16 cellular contexts compared by ENCODE assay signal in the genomic region with DNA sequence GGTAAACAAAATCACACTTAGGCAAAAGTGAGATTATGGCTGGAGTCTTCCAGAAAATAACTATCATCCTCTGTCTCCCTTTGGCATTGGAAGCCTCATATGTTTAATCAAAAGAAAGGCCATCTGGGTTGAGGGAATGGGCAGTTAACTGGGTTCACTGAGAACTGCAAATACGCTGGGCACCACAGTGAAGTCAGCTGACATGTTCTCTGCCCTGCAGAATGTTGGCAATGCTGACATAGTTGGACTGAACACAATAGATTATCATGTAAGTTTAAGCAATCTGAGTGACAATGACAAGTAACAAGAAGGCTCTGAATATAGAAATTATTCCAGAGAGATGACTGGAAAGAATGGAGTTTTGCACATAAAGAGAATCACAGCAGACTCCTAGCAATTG.
"Had no signal": no experiment of that assay in that cellular context is flagged by ENCODE, and none has a peak within 500 bp of the region (broad histone marks: within the 10 kb centered on the region; RNA-seq: fewer than 3 reads in every experiment).

No MANE protein-coding gene starts in this region.

- H3K36me3 ChIP-seq: ascending aorta, breast epithelium, esophagus squamous epithelium, left lung, prostate gland, sigmoid colon, thyroid gland had no signal

- H3K27ac ChIP-seq: ascending aorta, breast epithelium, esophagus squamous epithelium, left lung, prostate gland, sigmoid colon, thyroid gland had no signal

- DNase-seq: activated CD4-positive, CD25-positive, alpha-beta regulatory T cell treated with anti-CD3 and anti-CD28 coated beads, Interleukin-2, amount 50 U/mL, for 72 hours; activated naive CD4-positive, alpha-beta T cell; esophagus squamous epithelium; left lung; mesenchymal stem cell; sigmoid colon; stimulated activated CD4-positive, alpha-beta T cell treated with anti-CD3 and anti-CD28 coated beads, Interleukin-1b, Interleukin-23, amount 100 ng/mL, for 48 hours; stimulated activated naive CD8-positive, alpha-beta T cell treated with anti-CD3 and anti-CD28 coated beads, Interleukin-15, amount 100 ng/mL, for 72 hours; thyroid gland had no signal

- FAIRE-seq: endothelial cell of umbilical vein, islet of Langerhans, urothelium cell line had no signal

- ATAC-seq: left lung; natural killer cell treated with Interleukin-12 subunit alpha and Interleukin-12 subunit beta and Interleukin-15 and Interleukin-18, amount 100 ng/mL, for 72 hours; stimulated activated naive CD8-positive, alpha-beta T cell treated with anti-CD3 and anti-CD28 coated beads, Interleukin-15, amount 100 ng/mL, for 72 hours had no signal

- H3K4me3 ChIP-seq: ascending aorta, breast epithelium, esophagus squamous epithelium, left lung, prostate gland, sigmoid colon, thyroid gland had no signal

- H3K27me3 ChIP-seq: ascending aorta, breast epithelium, esophagus squamous epithelium, left lung, sigmoid colon, thyroid gland had no signal

- H3K9me3 ChIP-seq: ascending aorta, breast epithelium, esophagus squamous epithelium, left lung, prostate gland, sigmoid colon, thyroid gland had no signal

- H3K4me1 ChIP-seq: breast epithelium, esophagus squamous epithelium, left lung, prostate gland, sigmoid colon, thyroid gland had no signal
